ENCODE assay signal across 21 cellular contexts in the genomic region with DNA sequence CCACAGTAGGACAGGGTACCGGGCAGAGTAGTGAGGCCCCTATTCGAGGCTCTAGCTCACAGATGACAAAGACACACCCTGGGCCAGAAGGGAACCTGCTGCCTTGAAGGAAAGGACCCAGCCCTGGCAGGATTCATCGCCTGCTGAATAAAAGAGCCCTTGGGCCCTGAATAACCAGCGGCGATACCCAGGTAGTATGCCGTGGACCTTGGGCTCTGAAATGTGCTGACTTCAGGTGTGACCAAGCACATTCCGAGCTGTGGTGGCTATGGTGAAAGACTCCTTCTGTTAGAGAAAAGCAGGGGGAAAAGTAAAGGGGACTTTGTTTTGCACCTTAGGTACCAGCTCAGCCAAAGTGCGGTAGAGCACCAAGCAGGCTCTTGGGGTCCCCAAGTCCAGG. TPM values are rescaled to one million over a fixed set of nuclear protein-coding genes. Genes with fewer than 3 reads are reported as not detected.
A peak's percentile ranks its signal among the peaks of the same experiment; 100 is the strongest.
DNase-seq lines count a peak whose midpoint lies in the region; ATAC-seq and TF ChIP-seq lines count a peak whose summit lies in the region.
"Had no signal": no experiment of that assay in that cellular context is flagged by ENCODE, and none has a peak within 500 bp of the region (broad histone marks: within the 10 kb centered on the region; RNA-seq: fewer than 3 reads in every experiment).

No MANE protein-coding gene starts in this region.

- H3K36me3 Mint-ChIP-seq in H9 (ENCODE audit: insufficient read depth in 1 of 3, low read depth in 3 of 3) = peaks cover 38 to 82% (median 77%) of the 10 kb centered on the region in 3 experiments
- peaks cover 78% of the 10 kb centered on the region for H3K36me3 Mint-ChIP-seq in nephron progenitor cell (ENCODE audit: low read depth)

- H2BK120ac ChIP-seq in H9 (ENCODE audit: low read depth, low read length, poor library complexity, severe bottlenecking) = no peak overlapping the region
- peak overlapping the region; percentile 60 for H2BK120ac ChIP-seq in trophoblast cell (ENCODE audit: insufficient read depth, low read length, poor library complexity)

- peaks cover 13 to 29% of the 10 kb centered on the region in 2 experiments for H3K4me1 Mint-ChIP-seq in H9
- H3K4me1 Mint-ChIP-seq in nephron progenitor cell = no peaks in the 10 kb centered on the region

- H4K12ac ChIP-seq in trophoblast cell (ENCODE audit: low read depth, low read length) = no peak overlapping the region

- no peak for ATAC-seq in HG02610 (IDR thresholded peaks at IDR 0.05; ENCODE audit: unreplicated experiment)
- no peak for ATAC-seq in HG02763 (IDR thresholded peaks at IDR 0.05; ENCODE audit: unreplicated experiment)
- ATAC-seq: A549; CD8-positive, alpha-beta T cell had no signal

- peak overlapping the region in 2 of 3 experiments; percentile 54 to 71; a peak in 2 of 7 replicates for H3K27ac Mint-ChIP-seq in H9
- no peak overlapping the region for H3K27ac Mint-ChIP-seq in nephron progenitor cell

- no peak overlapping the region for H2BK15ac ChIP-seq in H9 (ENCODE audit: low read depth, low read length)

- H2AK5ac ChIP-seq in H9 (ENCODE audit: insufficient read length, low read length) = no peak overlapping the region
- H2AK5ac ChIP-seq in trophoblast cell (ENCODE audit: low read length) = no peak overlapping the region

- H2BK20ac ChIP-seq in H9 (ENCODE audit: low read depth, low read length, poor library complexity, severe bottlenecking) = no peak overlapping the region

- H3K4me2 ChIP-seq in H9 (ENCODE audit: insufficient read depth, insufficient read length, low read length) (no peak overlapping the region), hepatocyte (no peak overlapping the region), trophoblast cell (ENCODE audit: low read length) (no peak overlapping the region)
- H3K4me2 ChIP-seq: A549, BLaER1 had no signal

- H3K23me2 ChIP-seq in H9 (ENCODE audit: insufficient read length, low read depth, low read length, poor library complexity, severe bottlenecking) = no peaks in the 10 kb centered on the region

- H2BK12ac ChIP-seq in H9 (ENCODE audit: insufficient read length, low read depth, low read length) = no peak overlapping the region
- H2BK12ac ChIP-seq in trophoblast cell (ENCODE audit: low read length) = no peak overlapping the region

- no peak overlapping the region for H4K5ac ChIP-seq in H9 (ENCODE audit: insufficient read length, low read depth, low read length)

- H3K9ac ChIP-seq in H9 (ENCODE audit: extremely low read depth, insufficient read length, low read length) (no peak overlapping the region), trophoblast cell (ENCODE audit: low read length) (no peak overlapping the region), skeletal muscle tissue (ENCODE audit: low read depth in 1 of 3, low read length in 3 of 3) (no peak overlapping the region)
- H3K9ac ChIP-seq: BLaER1, GM23248 had no signal

- no peaks in the 10 kb centered on the region for H3K36me3 ChIP-seq in hepatocyte (replicated peaks; ENCODE audit: insufficient read depth, low read depth)
- peaks cover 3 to 5% of the 10 kb centered on the region in 2 experiments for H3K36me3 ChIP-seq in trophoblast cell (ENCODE audit: control insufficient read depth in 1 of 2, insufficient read depth in 2 of 2, low read length in 2 of 2)
- no peaks in the 10 kb centered on the region for H3K36me3 ChIP-seq in skeletal muscle tissue (ENCODE audit: control insufficient read depth in 3 of 3, insufficient read depth in 3 of 3, low read length in 3 of 3)

- H2AFZ ChIP-seq in H9 (ENCODE audit: low read length) = no peak overlapping the region
- no peak overlapping the region for H2AFZ ChIP-seq in hepatocyte
- no peak overlapping the region for H2AFZ ChIP-seq in trophoblast cell (ENCODE audit: insufficient read depth, low read length, poor library complexity)
- H2AFZ ChIP-seq: GM23248 had no signal

- H3K79me2 ChIP-seq in H9 (ENCODE audit: insufficient read depth, low read length) (peaks cover 16% of the 10 kb centered on the region; the same call in 1 of the 2 replicates), hepatocyte (peaks cover 60% of the 10 kb centered on the region), trophoblast cell (ENCODE audit: control insufficient read depth, insufficient read depth, low read length, poor library complexity) (no peaks in the 10 kb centered on the region)

- H3K4me3 ChIP-seq in hepatocyte = no peak overlapping the region
- no peak overlapping the region for H3K4me3 ChIP-seq in trophoblast cell (ENCODE audit: low read depth, low read length)
- no peak overlapping the region for H3K4me3 ChIP-seq in skeletal muscle tissue (ENCODE audit: low read length in 3 of 3)
- H3K4me3 ChIP-seq: A549, BLaER1, GM23248, HAP-1 had no signal

- no peak overlapping the region for H3K23ac ChIP-seq in H9 (ENCODE audit: insufficient read length, low read depth, low read length)
- H3K23ac ChIP-seq in trophoblast cell (ENCODE audit: low read length) = no peak overlapping the region

- H3K9me3 ChIP-seq in H9 (ENCODE audit: control insufficient read depth, low read depth, low read length) = no peaks in the 10 kb centered on the region
- no peaks in the 10 kb centered on the region for H3K9me3 ChIP-seq in hepatocyte (ENCODE audit: low read depth)
- H3K9me3 ChIP-seq in trophoblast cell (ENCODE audit: insufficient read depth, low read depth, low read length) = no peaks in the 10 kb centered on the region
- no peaks in the 10 kb centered on the region for H3K9me3 ChIP-seq in skeletal muscle tissue (ENCODE audit: control insufficient read depth in 3 of 3, low read length in 3 of 3)
- H3K9me3 ChIP-seq: A549, Caco-2 had no signal

- no peak for DNase-seq in H9
- DNase-seq in hepatocyte (ENCODE audit: low spot score) = no peak
- peak; percentile 26 to 57 for DNase-seq in trophoblast cell
- DNase-seq in RKO (ENCODE audit: low spot score) = no peak
- DNase-seq in nephron progenitor cell = no peak
- DNase-seq: 8988T; ACHN; Caco-2; CD4-positive, CD25-positive, alpha-beta regulatory T cell; CD8-positive, alpha-beta T cell; DMS153; DND-41; GM23248; HFFc6 had no signal

- H3K9me2 ChIP-seq in hepatocyte (replicated peaks; ENCODE audit: insufficient read depth) = no peaks in the 10 kb centered on the region

- WGBS in H9 (ENCODE audit: extremely low coverage, insufficient read length, low lambda C conversion rate) = no CpG with 5 or more reads among the region's 8 CpGs
- 94% methylated on average over 8 of the region's 8 CpGs for WGBS in hepatocyte (ENCODE audit: low lambda C conversion rate, missing lambda C conversion rate)
- WGBS in trophoblast cell (ENCODE audit: extremely low coverage, insufficient coverage, insufficient read length) = no CpG with 5 or more reads among the region's 8 CpGs

- H3K27ac ChIP-seq in H9 (ENCODE audit: insufficient read length, low read depth, low read length) = no peak overlapping the region
- peak overlapping the region; percentile 40 for H3K27ac ChIP-seq in hepatocyte
- H3K27ac ChIP-seq in trophoblast cell (ENCODE audit: low read depth, low read length) = no peak overlapping the region
- H3K27ac ChIP-seq in skeletal muscle tissue (ENCODE audit: low read depth, low read length) = peak overlapping the region; percentile 20
- H3K27ac ChIP-seq: BLaER1, C4-2B, GM23248 had no signal

- H3K4me3 Mint-ChIP-seq in H9 (no peak overlapping the region), nephron progenitor cell (no peak overlapping the region)
- H3K4me3 Mint-ChIP-seq: CD8-positive, alpha-beta T cell had no signal

- H3T11ph ChIP-seq in H9 (ENCODE audit: low read length) = no peak overlapping the region

- H3K27me3 ChIP-seq in H9 (ENCODE audit: insufficient read depth, low read length) (no peaks in the 10 kb centered on the region), hepatocyte (no peaks in the 10 kb centered on the region), trophoblast cell (ENCODE audit: insufficient read depth, low read length) (no peaks in the 10 kb centered on the region), skeletal muscle tissue (ENCODE audit: control insufficient read depth in 3 of 3, insufficient read depth in 3 of 3, low read length in 3 of 3) (no peaks in the 10 kb centered on the region)

- H3K56ac ChIP-seq in H9 (ENCODE audit: insufficient read length, low read depth, low read length) = no peak overlapping the region

- peaks cover 54 to 55% of the 10 kb centered on the region in 2 experiments for H3K9me3 Mint-ChIP-seq in H9
- peaks cover 24% of the 10 kb centered on the region for H3K9me3 Mint-ChIP-seq in nephron progenitor cell
- H3K9me3 Mint-ChIP-seq: CD8-positive, alpha-beta T cell; HFFc6 had no signal

- H3K14ac ChIP-seq in H9 (ENCODE audit: insufficient read depth, low read length) = no peak overlapping the region
- H3K14ac ChIP-seq in trophoblast cell (ENCODE audit: low read length) = no peak overlapping the region

- no peaks in the 10 kb centered on the region for H4K20me1 ChIP-seq in H9 (ENCODE audit: control insufficient read depth, insufficient read depth, insufficient read length)
- H4K20me1 ChIP-seq in hepatocyte (ENCODE audit: insufficient read depth, poor library complexity, severe bottlenecking) = no peaks in the 10 kb centered on the region

- H3K27me3 Mint-ChIP-seq in H9 (ENCODE audit: low read depth) (no peaks in the 10 kb centered on the region), nephron progenitor cell (ENCODE audit: low read depth, poor library complexity) (no peaks in the 10 kb centered on the region)
- H3K27me3 Mint-ChIP-seq: CD4-positive, CD25-positive, alpha-beta regulatory T cell had no signal

- no peak overlapping the region for H4K91ac ChIP-seq in H9 (ENCODE audit: insufficient read length, low read depth, low read length)
- peak overlapping the region; percentile 14 for H4K91ac ChIP-seq in trophoblast cell (ENCODE audit: low read depth, low read length)

- H3K4ac ChIP-seq in H9 (ENCODE audit: low read depth, low read length) = no peak overlapping the region
- H3K4ac ChIP-seq in trophoblast cell (ENCODE audit: low read depth, low read length) = peak overlapping the region; percentile 36

- no peak overlapping the region for H4K8ac ChIP-seq in H9 (replicated peaks; ENCODE audit: insufficient read length, low read depth, low read length)
- no peak overlapping the region for H4K8ac ChIP-seq in trophoblast cell (ENCODE audit: low read depth, low read length)

- H2BK5ac ChIP-seq in H9 (ENCODE audit: insufficient read length, low read length) (no peak overlapping the region), trophoblast cell (ENCODE audit: low read depth, low read length, poor library complexity) (peak overlapping the region; percentile 31)

- H3K4me1 ChIP-seq in H9 (ENCODE audit: insufficient read depth, low read length) (no peaks in the 10 kb centered on the region), hepatocyte (ENCODE audit: insufficient read depth) (no peaks in the 10 kb centered on the region), trophoblast cell (ENCODE audit: control insufficient read depth in 1 of 2, insufficient read depth in 2 of 2, low read length in 2 of 2) (peaks cover 0 to 2% of the 10 kb centered on the region in 2 experiments), skeletal muscle tissue (ENCODE audit: control insufficient read depth in 3 of 3, insufficient read depth in 3 of 3, low read length in 3 of 3) (peaks cover 5 to 14% (median 6%) of the 10 kb centered on the region in 3 donors)
- H3K4me1 ChIP-seq: BLaER1, Caco-2 had no signal

- no peak for TF ChIP-seq CTCF in H9 (conservative IDR thresholded peaks at IDR 0.05)
- TF ChIP-seq CTCF in hepatocyte (IDR thresholded peaks at IDR 0.05; ENCODE audit: poor library complexity) = no peak
- no peak for TF ChIP-seq CTCF in nephron progenitor cell (IDR thresholded peaks at IDR 0.05)

- H3K18ac ChIP-seq in H9 (ENCODE audit: insufficient read length, low read depth, low read length) = no peak overlapping the region
- peak overlapping the region; percentile 18 for H3K18ac ChIP-seq in trophoblast cell (ENCODE audit: low read length)

- H3K79me1 ChIP-seq in H9 (ENCODE audit: insufficient read depth, low read depth, low read length, poor library complexity, severe bottlenecking) = no peaks in the 10 kb centered on the region
- H3K79me1 ChIP-seq in trophoblast cell (ENCODE audit: low read length) = no peaks in the 10 kb centered on the region

RNA-seq across cellular contexts. Expression of a gene that starts 14.5 kb away (rescaled TPM):
- total RNA-seq in H9 (2021) = 125 and 136 TPM in 2 replicates
- 27.4 and 31.9 TPM in 2 replicates for total RNA-seq in hepatocyte
- polyA plus RNA-seq in hepatocyte = 8.5 and 16.0 TPM in 2 replicates
- 69.2 and 71.0 TPM in 2 replicates for polyA plus RNA-seq in trophoblast cell (2013)
- 35.5 TPM for total RNA-seq in skeletal muscle tissue

Comparison
In these comparisons a context has a peak if more than half of its experiments do, and no peak if none do; other contexts are left out.
1. DNase-seq: peak in trophoblast cell (2 of 2); none in H9 (single experiment), hepatocyte (single experiment), RKO (single experiment) and nephron progenitor cell (single experiment).
2. H3K27ac ChIP-seq: peak in hepatocyte (single experiment) and skeletal muscle tissue (single experiment); none in H9 (single experiment) and trophoblast cell (single experiment).